9 cellular contexts compared by ENCODE assay signal in genomic region chr18:80105369-80106167, GRCh38. TPM values are rescaled to one million over a fixed set of nuclear protein-coding genes. Genes with fewer than 3 reads are reported as not detected.
A peak's percentile ranks its signal among the peaks of the same experiment; 100 is the strongest.
DNase-seq lines count a peak whose midpoint lies in the region; ATAC-seq, FAIRE-seq and TF ChIP-seq lines count a peak whose summit lies in the region.
"Had no signal": no experiment of that assay in that cellular context is flagged by ENCODE, and none has a peak within 500 bp of the region (broad histone marks: within the 10 kb centered on the region; RNA-seq: fewer than 3 reads in every experiment).

No MANE protein-coding gene starts in this region.

- POLR2A ChIA-PET in K562 (lab: Yijun Ruan, JAX) (interaction anchor here (1.9 kb wide), 1 partner anchor 10 kb away, joined by 7 read pairs; no protein-coding TSS in a partner anchor), PC-9 (lab: Charles Lee; ENCODE audit: unreplicated experiment) (no interaction called here)

- BruUV-seq in K562 (replicated peaks; lab: Mats Ljungman, UMichigan) (no TSS peak), PC-9 (replicated peaks; lab: Mats Ljungman, UMichigan) (no TSS peak)

- H3K4me3 ChIP-seq in GM12865 (ENCODE audit: low read depth, low read length): no peak overlapping the region
- H3K4me3 ChIP-seq in K562: no peak overlapping the region
- H3K4me3 ChIP-seq in testis: no peak overlapping the region
- H3K4me3 ChIP-seq in PC-9: no peak overlapping the region

- H3K9me1 ChIP-seq in K562 (ENCODE audit: control insufficient read depth, insufficient read depth, low read length): no peaks in the 10 kb centered on the region

- H4K20me1 ChIP-seq in K562 (replicated peaks; ENCODE audit: control insufficient read depth, insufficient read depth, low read length): peaks cover 7% of the 10 kb centered on the region; the same call in 1 of the 2 replicates
- peaks cover 7% of the 10 kb centered on the region for H4K20me1 ChIP-seq in PC-9 (ENCODE audit: insufficient read depth)

- H3K9me2 ChIP-seq in PC-9 (ENCODE audit: insufficient read depth): no peaks in the 10 kb centered on the region

- no peak for TF ChIP-seq RAD21 in K562 (CRISPR knock-in tag; conservative IDR thresholded peaks at IDR 0.05 in 1 of 2, IDR thresholded peaks at IDR 0.05 in 1 of 2)

- WGBS in K562 (ENCODE audit: insufficient coverage, low coverage, missing lambda C conversion rate): 40% methylated on average over 12 of the region's 13 CpGs
- WGBS in testis, 2 donors: 87% methylated on average over 12 to 13 of the region's 13 CpGs

- H3K4me2 ChIP-seq in K562 (ENCODE audit: insufficient read depth, low read length) (no peak overlapping the region), PC-9 (no peak overlapping the region)

- H3K9me3 ChIP-seq in K562 (replicated peaks; ENCODE audit: control insufficient read depth, insufficient read depth, low read depth, low read length): no peaks in the 10 kb centered on the region; the same call in 1 of the 2 replicates
- H3K9me3 ChIP-seq in testis: no peaks in the 10 kb centered on the region
- no peaks in the 10 kb centered on the region for H3K9me3 ChIP-seq in PC-9 (ENCODE audit: insufficient read depth, low read depth)

- DNase-seq in GM12865 (ENCODE audit: low read depth) (peak; percentile 65), K562 (ENCODE audit: extremely low read depth in 1 of 4, low spot score in 3 of 4) (peak in 2 of 4 experiments; percentile 10 to 55), hepatic stellate cell (ENCODE audit: low spot score) (no peak), testis (no peak), NCI-H69 (lab: John Stamatoyannopoulos, UW) (no peak), PC-9 (no peak)
- DNase-seq: effector CD4-positive, alpha-beta T cell had no signal

- in situ Hi-C loops in K562 (cut with MboI): no loop called here

- H3F3A ChIP-seq in PC-9 (ENCODE audit: insufficient read depth, low read depth): peaks cover 8% of the 10 kb centered on the region; the same call in 1 of the 2 replicates

- H3K36me3 ChIP-seq in K562 (ENCODE audit: control insufficient read depth, insufficient read depth, low read length): peaks cover under 1% of the 10 kb centered on the region; the same call in 1 of the 3 replicates
- H3K36me3 ChIP-seq in testis (ENCODE audit: low read depth, missing control alignments): no peaks in the 10 kb centered on the region
- H3K36me3 ChIP-seq in PC-9 (ENCODE audit: low read depth): no peaks in the 10 kb centered on the region

- H3K27ac ChIP-seq in K562 (ENCODE audit: extremely low read depth, low read depth, low read length) (no peak overlapping the region), testis (no peak overlapping the region), PC-9 (no peak overlapping the region)

- intact Hi-C loops in K562 (cut with micrococcal nuclease): loop anchor here (5.0 kb wide), 1 partner anchor 68 kb away; no protein-coding TSS in a partner anchor
- intact Hi-C loops in testis (cut with DNase I; ENCODE audit: low total_unique reads): no loop called here
- intact Hi-C loops in PC-9 (cut with micrococcal nuclease; ENCODE audit: unreplicated experiment): no loop called here

- no peak overlapping the region; a peak in 1 of 4 replicates for H3K9ac ChIP-seq in K562 (ENCODE audit: insufficient read depth in 1 of 2, low read depth in 2 of 2, low read length in 2 of 2)

- no peak for TF ChIP-seq EP300 in K562 (IDR thresholded peaks at IDR 0.05; ENCODE audit: low read length)

- H3K27me3 ChIP-seq in K562 (ENCODE audit: control insufficient read depth in 2 of 2, insufficient read depth in 2 of 2, low read length in 2 of 2) (no peaks in the 10 kb centered on the region), testis (no peaks in the 10 kb centered on the region), PC-9 (ENCODE audit: insufficient read depth, low read depth) (no peaks in the 10 kb centered on the region)

- FAIRE-seq in K562 (lab: Jason Lieb, UNC): peak; percentile 49

- H3K4me1 ChIP-seq in K562 (replicated peaks in 1 of 2; ENCODE audit: control insufficient read depth in 2 of 2, insufficient read depth in 2 of 2, low read length in 2 of 2) (peaks cover 22 to 34% of the 10 kb centered on the region in 2 experiments; a peak in 4 of 5 replicates), testis (peaks cover 6% of the 10 kb centered on the region), PC-9 (replicated peaks; ENCODE audit: insufficient read depth) (peaks cover 6% of the 10 kb centered on the region)

- H3K79me2 ChIP-seq in K562 (ENCODE audit: control insufficient read depth, insufficient read depth, low read length) (peaks cover 11% of the 10 kb centered on the region), PC-9 (ENCODE audit: low read depth) (peaks cover 8% of the 10 kb centered on the region)

- TF ChIP-seq POLR2A in K562 (conservative IDR thresholded peaks at IDR 0.05) (no peak), testis (IDR thresholded peaks at IDR 0.05) (no peak)

- peak; percentile 48 for ATAC-seq in GM19395 (IDR thresholded peaks at IDR 0.05; ENCODE audit: unreplicated experiment)
- ATAC-seq in HG03139 (IDR thresholded peaks at IDR 0.05; ENCODE audit: unreplicated experiment): peak; percentile 48
- no peak; the same call in 2 of the 3 replicates for ATAC-seq in K562

- no peak for TF ChIP-seq CTCF in GM12865 (IDR thresholded peaks at IDR 0.05; ENCODE audit: insufficient read depth, low read depth, low read length, missing control alignments)
- no peak for TF ChIP-seq CTCF in K562 (IDR thresholded peaks at IDR 0.05 in 2 of 3, conservative IDR thresholded peaks at IDR 0.05 in 1 of 3; ENCODE audit: insufficient read depth in 2 of 3, low read depth in 1 of 3, low read length in 3 of 3)
- TF ChIP-seq CTCF in testis (IDR thresholded peaks at IDR 0.05): no peak
- no peak for TF ChIP-seq CTCF in PC-9 (conservative IDR thresholded peaks at IDR 0.05)

- CTCF ChIA-PET in K562 (lab: Yijun Ruan, JAX; ENCODE audit: low intra/inter-chr PET ratio): no interaction called here
- CTCF ChIA-PET in PC-9 (lab: Charles Lee): no interaction called here

- peak overlapping the region; percentile 76 for H2AFZ ChIP-seq in K562 (ENCODE audit: low read depth, low read length)
- no peak overlapping the region for H2AFZ ChIP-seq in PC-9

TF ChIP-seq in K562, 482 proteins besides CTCF, POLR2A, EP300 and RAD21 (continues in another document):
- 0 out of 2 replicates have a peak, but pooled peaks have one; percentile 19 for TF ChIP-seq HMBOX1 (IDR thresholded peaks at IDR 0.05)
- TF ChIP-seq ZNF699 (CRISPR knock-in tag; IDR thresholded peaks at IDR 0.05; ENCODE audit: insufficient replicate concordance): no peak
- TF ChIP-seq ZNF668 (CRISPR knock-in tag; IDR thresholded peaks at IDR 0.05): no peak
- TF ChIP-seq JUND (IDR thresholded peaks at IDR 0.05; ENCODE audit: borderline replicate concordance, low read depth, low read length): no peak
- peak; percentile 33; the same call in 1 of the 3 replicates for TF ChIP-seq JUND (tag; IDR thresholded peaks at IDR 0.05; ENCODE audit: borderline replicate concordance, low read depth, low read length)
- TF ChIP-seq, protein P1, sequence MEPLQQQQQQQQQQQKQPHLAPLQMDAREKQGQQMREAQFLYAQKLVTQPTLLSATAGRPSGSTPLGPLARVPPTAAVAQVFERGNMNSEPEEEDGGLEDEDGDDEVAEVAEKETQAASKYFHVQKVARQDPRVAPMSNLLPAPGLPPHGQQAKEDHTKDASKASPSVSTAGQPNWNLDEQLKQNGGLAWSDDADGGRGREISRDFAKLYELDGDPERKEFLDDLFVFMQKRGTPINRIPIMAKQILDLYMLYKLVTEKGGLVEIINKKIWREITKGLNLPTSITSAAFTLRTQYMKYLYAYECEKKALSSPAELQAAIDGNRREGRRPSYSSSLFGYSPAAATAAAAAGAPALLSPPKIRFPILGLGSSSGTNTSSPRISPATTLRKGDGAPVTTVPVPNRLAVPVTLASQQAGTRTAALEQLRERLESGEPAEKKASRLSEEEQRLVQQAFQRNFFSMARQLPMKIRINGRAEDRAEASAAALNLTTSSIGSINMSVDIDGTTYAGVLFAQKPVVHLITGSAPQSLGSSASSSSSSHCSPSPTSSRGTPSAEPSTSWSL (CRISPR knock-in tag; IDR thresholded peaks at IDR 0.05; ENCODE audit: borderline replicate concordance): no peak

RNA-seq across cellular contexts. Expression of gene ADNP2, which starts 3.5 kb away (rescaled TPM):
- total RNA-seq in K562 (2011; cell fraction: chromatin; rRNA removed; ENCODE audit: low replicate concordance): 21.1 and 36.1 TPM in 2 replicates
- 11.2 and 12.2 TPM in 2 replicates for total RNA-seq in K562 (2011; cell fraction: nucleolus; rRNA removed)
- 18.3 and 23.2 TPM in 2 replicates for total RNA-seq in K562 (2011; cell fraction: nucleoplasm; rRNA removed)
- total RNA-seq in K562 (2014; rRNA removed) (14.8 and 16.0 TPM in 2 replicates), K562 (2014; rRNA removed; fragmentation: Illumina TruSeq; extraction: Trizol) (16.0 and 17.6 TPM in 2 replicates), K562 (2015; rRNA removed; fragmentation: Illumina TruSeq; extraction: Trizol) (17.3 and 17.7 TPM in 2 replicates), K562 (2021) (22.9 and 24.3 TPM in 2 replicates), testis (10 to 100 TPM; 56.8 to 57.7 TPM), PC-9 (2021) (12.6 and 13.8 TPM in 2 replicates)
- polyA plus RNA-seq in K562 (2011; rRNA removed) (11.8 and 18.6 TPM in 2 replicates), K562 (2014; fragmentation: Illumina TruSeq; extraction: Trizol) (17.8 and 19.7 TPM in 2 replicates), K562 (2014; fragmentation: Nextera tagmentation; extraction: Ambion mirVana) (10 to 100 TPM in 1 of 2 experiments, 1 to 10 TPM in 1; 5.8 to 11.5 TPM), K562 (2014; rRNA removed) (13.2 and 14.1 TPM in 2 replicates), testis (ENCODE audit: insufficient read depth, low read depth, low replicate concordance) (50.0 TPM)
- 9.2 and 11.9 TPM in 2 replicates for polyA plus RNA-seq in K562 (2011; cell fraction: cytosol; rRNA removed)
- 10.0 and 14.9 TPM in 2 replicates for polyA plus RNA-seq in K562 (2011; cell fraction: nucleus; rRNA removed)
- polyA plus RNA-seq in K562 (2012): 12.6 and 13.8 TPM in 2 replicates
- 20.9 and 22.0 TPM in 2 replicates for polyA minus RNA-seq in K562 (2011; rRNA and poly(A)+ RNA removed)
- polyA minus RNA-seq in K562 (2011; cell fraction: cytosol; rRNA and poly(A)+ RNA removed): 13.3 and 14.4 TPM in 2 replicates
- polyA minus RNA-seq in K562 (2011; cell fraction: nucleus; rRNA and poly(A)+ RNA removed): 8.2 and 12.1 TPM in 2 replicates
